In genomic region chr5:484556-484955, GRCh38 we compare ENCODE assay signal across 21 cellular contexts.
"Had no signal": no experiment of that assay in that cellular context is flagged by ENCODE, and none has a peak within 500 bp of the region (broad histone marks: within the 10 kb centered on the region; RNA-seq: fewer than 3 reads in every experiment).

No MANE protein-coding gene starts in this region.

- H3K36me3 Mint-ChIP-seq: mesothelial cell of epicardium had no signal

- H3K4me3 ChIP-seq: colonic mucosa, esophagus squamous epithelium, gastroesophageal sphincter, heart right ventricle, left lung, lower lobe of right lung, mucosa of descending colon had no signal

- H3K4me1 Mint-ChIP-seq: mesothelial cell of epicardium had no signal

- H3K9me3 ChIP-seq: colonic mucosa, esophagus squamous epithelium, gastroesophageal sphincter, heart right ventricle, left lung, lower lobe of right lung, mucosa of descending colon had no signal

- H3K4me1 ChIP-seq: colonic mucosa, foreskin keratinocyte, gastroesophageal sphincter, left lung had no signal

- H3K27ac ChIP-seq: colonic mucosa, epithelial cell of prostate, esophagus squamous epithelium, foreskin keratinocyte, gastroesophageal sphincter, heart right ventricle, left lung, lower lobe of right lung had no signal

- H3K36me3 ChIP-seq: colonic mucosa, esophagus squamous epithelium, gastroesophageal sphincter, heart right ventricle, left lung, lower lobe of right lung had no signal

- H3K27ac Mint-ChIP-seq: dendritic cell treated with granulocyte-macrophage colony-stimulating factor and Interleukin-4, amounts not matched to agents 40 ng/mL and 50 ng/mL, for 4 days; effector memory CD8-positive, alpha-beta T cell; endodermal cell; mesothelial cell of epicardium had no signal

- ATAC-seq: effector memory CD8-positive, alpha-beta T cell; esophagus mucosa; foreskin keratinocyte; gastroesophageal sphincter; heart right ventricle; left cardiac atrium; left lung; left ventricle myocardium superior; lower lobe of right lung; mucosa of descending colon had no signal

- DNase-seq: colonic mucosa; cortex of kidney; effector CD8-positive, alpha-beta T cell; effector memory CD8-positive, alpha-beta T cell; endodermal cell; erythroblast; esophagus squamous epithelium; foreskin keratinocyte; heart right ventricle; hippocampal formation; left cardiac atrium; left lung; left ventricle myocardium superior; lower lobe of right lung; mesenchymal stem cell; mucosa of descending colon had no signal

- H3K4me3 Mint-ChIP-seq: dendritic cell treated with granulocyte-macrophage colony-stimulating factor and Interleukin-4, amounts not matched to agents 40 ng/mL and 50 ng/mL, for 4 days; effector memory CD8-positive, alpha-beta T cell; endodermal cell; mesothelial cell of epicardium had no signal

- H3K9me3 Mint-ChIP-seq: dendritic cell treated with granulocyte-macrophage colony-stimulating factor and Interleukin-4, amounts not matched to agents 40 ng/mL and 50 ng/mL, for 4 days; effector memory CD8-positive, alpha-beta T cell; endodermal cell; mesothelial cell of epicardium had no signal
